Comparison of ENCODE assay signal across 27 cellular contexts in the genomic region with DNA sequence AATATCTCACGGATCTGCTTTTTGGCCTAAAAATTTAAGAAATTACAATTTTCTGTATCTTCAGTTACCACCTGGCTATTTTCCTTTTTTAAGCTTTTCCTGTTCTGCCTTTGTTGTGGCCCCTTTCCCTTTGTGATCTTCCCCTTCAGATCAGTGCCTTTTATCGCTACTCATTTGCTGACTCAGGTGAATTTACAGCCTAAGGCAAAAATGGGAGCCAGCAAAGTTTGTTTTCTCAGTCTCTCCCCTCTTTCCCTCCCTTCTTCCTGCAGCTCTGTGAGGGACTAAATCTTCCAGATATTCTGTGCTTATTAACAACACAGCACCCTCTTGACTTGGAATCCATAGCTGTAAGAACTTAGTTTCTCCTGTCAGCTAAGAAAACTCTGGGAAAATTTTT. TPM values are rescaled to one million over a fixed set of nuclear protein-coding genes. Genes with fewer than 3 reads are reported as not detected.
DNase-seq lines count a peak whose midpoint lies in the region; ATAC-seq, FAIRE-seq and TF ChIP-seq lines count a peak whose summit lies in the region.
"Had no signal": no experiment of that assay in that cellular context is flagged by ENCODE, and none has a peak within 500 bp of the region (broad histone marks: within the 10 kb centered on the region; RNA-seq: fewer than 3 reads in every experiment).

No MANE protein-coding gene starts in this region.

- TF ChIP-seq CTCF in Caco-2 (IDR thresholded peaks at IDR 0.05; ENCODE audit: insufficient read depth in 1 of 2, low read depth in 1 of 2, low read length in 1 of 2, severe bottlenecking in 1 of 2, unreplicated experiment in 1 of 2) (no peak), K562 (IDR thresholded peaks at IDR 0.05 in 2 of 3, conservative IDR thresholded peaks at IDR 0.05 in 1 of 3; ENCODE audit: insufficient read depth in 2 of 3, low read depth in 1 of 3, low read length in 3 of 3) (no peak), neural progenitor cell (IDR thresholded peaks at IDR 0.05) (no peak), pancreas (IDR thresholded peaks at IDR 0.05) (no peak)

- H3K4me1 Mint-ChIP-seq in Caco-2 (ENCODE audit: low read depth, unreplicated experiment) (peaks cover 13% of the 10 kb centered on the region), neural progenitor cell (peaks cover 27% of the 10 kb centered on the region)

- 0 out of 2 replicates have a peak, but pooled peaks cover 6% of the 10 kb centered on the region for H3K4me1 ChIP-seq in Caco-2
- H3K4me1 ChIP-seq in K562 (replicated peaks in 1 of 2; ENCODE audit: control insufficient read depth in 2 of 2, insufficient read depth in 2 of 2, low read length in 2 of 2), result peaks cover 0 to 5% of the 10 kb centered on the region in 2 experiments; a peak in 1 of 5 replicates
- H3K4me1 ChIP-seq in neural progenitor cell, result peaks cover 6% of the 10 kb centered on the region
- H3K4me1 ChIP-seq in pancreas, result peaks cover 0 to 4% (median 0%) of the 10 kb centered on the region in 3 donors
- H3K4me1 ChIP-seq: BE2C, SJSA1, uterus had no signal

- TF ChIP-seq RAD21 in K562 (CRISPR knock-in tag; conservative IDR thresholded peaks at IDR 0.05 in 1 of 2, IDR thresholded peaks at IDR 0.05 in 1 of 2), result no peak

- no peak for ATAC-seq in K562
- no peak for ATAC-seq in pancreas
- ATAC-seq: naive thymus-derived CD8-positive, alpha-beta T cell; T-cell had no signal

- H3K9me1 ChIP-seq in K562 (ENCODE audit: control insufficient read depth, insufficient read depth, low read length), result no peaks in the 10 kb centered on the region

- H3K4me3 ChIP-seq in Caco-2 (ENCODE audit: low read depth, low read length), result no peak overlapping the region
- no peak overlapping the region for H3K4me3 ChIP-seq in Jurkat, Clone E6-1 (ENCODE audit: low read length)
- no peak overlapping the region for H3K4me3 ChIP-seq in K562
- no peak overlapping the region for H3K4me3 ChIP-seq in neural progenitor cell
- no peak overlapping the region for H3K4me3 ChIP-seq in pancreas
- H3K4me3 ChIP-seq: ovary, SJSA1, thoracic aorta, uterus had no signal

- H3K27ac ChIP-seq in K562 (ENCODE audit: extremely low read depth, low read depth, low read length) (no peak overlapping the region), neural progenitor cell (no peak overlapping the region), pancreas (no peak overlapping the region)
- H3K27ac ChIP-seq: brain microvascular endothelial cell, ovary, SJSA1, thoracic aorta, uterus had no signal

- H3K27me3 Mint-ChIP-seq in Caco-2 (ENCODE audit: insufficient read depth, unreplicated experiment) (no peaks in the 10 kb centered on the region), neural progenitor cell (ENCODE audit: insufficient read depth, low read depth) (peaks cover 2% of the 10 kb centered on the region)
- H3K27me3 Mint-ChIP-seq: stimulated activated naive CD8-positive, alpha-beta T cell treated with anti-CD3 and anti-CD28 coated beads, Interleukin-15, Interleukin-2, amounts not matched to agents 100 ng/mL and 50 ng/mL, for 24 hours; T-cell had no signal

- H3K9me3 ChIP-seq in Caco-2, result no peaks in the 10 kb centered on the region
- no peaks in the 10 kb centered on the region for H3K9me3 ChIP-seq in K562 (replicated peaks; ENCODE audit: control insufficient read depth, insufficient read depth, low read depth, low read length)
- no peaks in the 10 kb centered on the region for H3K9me3 ChIP-seq in neural progenitor cell (ENCODE audit: low read depth)
- no peaks in the 10 kb centered on the region for H3K9me3 ChIP-seq in pancreas
- H3K9me3 ChIP-seq: BE2C, ovary, SJSA1, thoracic aorta, uterus had no signal

- H3K36me3 Mint-ChIP-seq in Caco-2 (ENCODE audit: insufficient read depth, unreplicated experiment) (peaks cover 8% of the 10 kb centered on the region), neural progenitor cell (no peaks in the 10 kb centered on the region)
- H3K36me3 Mint-ChIP-seq: activated naive CD4-positive, alpha-beta T cell treated with anti-CD3 and anti-CD28 coated beads, Interleukin-2, amount 10 ng/mL, durations not matched to agents 7 days and 5 days; naive thymus-derived CD8-positive, alpha-beta T cell; T-cell had no signal

- no peak overlapping the region for H3K4me2 ChIP-seq in K562 (ENCODE audit: insufficient read depth, low read length)
- no peak overlapping the region for H3K4me2 ChIP-seq in neural progenitor cell

- H3K9ac ChIP-seq in K562 (ENCODE audit: insufficient read depth in 1 of 2, low read depth in 2 of 2, low read length in 2 of 2), result no peak overlapping the region; a peak in 1 of 4 replicates
- H3K9ac ChIP-seq in neural progenitor cell, result no peak overlapping the region

- CTCF ChIA-PET in Caco-2 (lab: Charles Lee), result no interaction called here
- CTCF ChIA-PET in K562 (lab: Yijun Ruan, JAX; ENCODE audit: low intra/inter-chr PET ratio), result no interaction called here

- TF ChIP-seq EP300 in K562 (IDR thresholded peaks at IDR 0.05; ENCODE audit: low read length), result no peak

- FAIRE-seq in K562 (lab: Jason Lieb, UNC) (no peak), pancreas (lab: Jason Lieb, UNC) (no peak)
- FAIRE-seq: endothelial cell of umbilical vein, HTR-8/SVneo, keratinocyte had no signal

- H3K9me3 Mint-ChIP-seq in Caco-2 (ENCODE audit: unreplicated experiment) (no peaks in the 10 kb centered on the region), neural progenitor cell (no peaks in the 10 kb centered on the region)
- H3K9me3 Mint-ChIP-seq: activated naive CD4-positive, alpha-beta T cell treated with anti-CD3 and anti-CD28 coated beads, Interleukin-2, amount 10 ng/mL, durations not matched to agents 7 days and 5 days; naive thymus-derived CD8-positive, alpha-beta T cell; stimulated activated naive CD8-positive, alpha-beta T cell treated with anti-CD3 and anti-CD28 coated beads, Interleukin-15, Interleukin-2, amounts not matched to agents 100 ng/mL and 50 ng/mL, for 24 hours; T-cell had no signal

- peak overlapping the region; percentile 36 for H3K27ac Mint-ChIP-seq in Caco-2 (ENCODE audit: unreplicated experiment)
- H3K27ac Mint-ChIP-seq in neural progenitor cell, result no peak overlapping the region
- H3K27ac Mint-ChIP-seq: activated naive CD4-positive, alpha-beta T cell treated with anti-CD3 and anti-CD28 coated beads, Interleukin-2, amount 10 ng/mL, durations not matched to agents 7 days and 5 days; stimulated activated naive CD8-positive, alpha-beta T cell treated with anti-CD3 and anti-CD28 coated beads, Interleukin-15, Interleukin-2, amounts not matched to agents 100 ng/mL and 50 ng/mL, for 24 hours; T-cell had no signal

- WGBS in K562 (ENCODE audit: insufficient coverage, low coverage, missing lambda C conversion rate), result 54% methylated on average over 2 of the region's 2 CpGs
- 86 to 96% methylated on average over 2 of the region's 2 CpGs for WGBS in pancreas, 2 donors

- intact Hi-C loops in Caco-2 (cut with micrococcal nuclease; ENCODE audit: unreplicated experiment) (loop anchor here (10.0 kb wide), 1 partner anchor 225 kb away; no protein-coding TSS in a partner anchor), K562 (cut with micrococcal nuclease) (loop anchor here (10.0 kb wide), 3 partner anchors 235 to 505 kb away; a partner anchor contains a TSS), pancreas (cut with DNase I) (no loop called here)

- in situ Hi-C loops in K562 (cut with MboI), result no loop called here

- no TSS peak for BruUV-seq in Caco-2 (replicated peaks; lab: Mats Ljungman, UMichigan)
- no TSS peak for BruUV-seq in K562 (replicated peaks; lab: Mats Ljungman, UMichigan)

- H2AFZ ChIP-seq in K562 (ENCODE audit: low read depth, low read length) (peak overlapping the region; percentile 56), neural progenitor cell (replicated peaks) (peak overlapping the region; percentile 92)

- DNase-seq in Caco-2, result peak in 1 of 2 experiments; percentile 5
- DNase-seq in Jurkat, Clone E6-1 (ENCODE audit: low read depth, low spot score), result peak; percentile 28
- DNase-seq in K562 (ENCODE audit: extremely low read depth in 1 of 4, low spot score in 3 of 4), result no peak
- DNase-seq in neural progenitor cell (ENCODE audit: low spot score), result no peak
- no peak for DNase-seq in germinal center (ENCODE audit: low spot score)
- DNase-seq in pancreas, result no peak
- DNase-seq in COLO829 (ENCODE audit: low spot score), result no peak
- no peak for DNase-seq in HK-2 (ENCODE audit: unreplicated experiment)
- DNase-seq: activated CD4-positive, alpha-beta T cell treated with anti-CD3 and anti-CD28 coated beads, Interleukin-2, amount 50 U/mL, for 48 hours; activated CD8-positive, alpha-beta memory T cell treated with anti-CD3 and anti-CD28 coated beads, Interleukin-2, amount 50 U/mL, for 48 hours; activated naive CD4-positive, alpha-beta T cell treated with anti-CD3 and anti-CD28 coated beads, Interleukin-2, amount 10 ng/mL, durations not matched to agents 7 days and 5 days; BE2C; brain microvascular endothelial cell; GDM1; naive thymus-derived CD8-positive, alpha-beta T cell; NCI-H1048; NCI-H2029 treated with DMSO at 0.1 percent for 48 hours; NCI-H226; ovary; T-cell; uterus had no signal

- H3F3A ChIP-seq in neural progenitor cell (ENCODE audit: low read depth), result peaks cover 3% of the 10 kb centered on the region

- no peak overlapping the region for H3K4me3 Mint-ChIP-seq in Caco-2 (ENCODE audit: unreplicated experiment)
- H3K4me3 Mint-ChIP-seq in neural progenitor cell, result no peak overlapping the region
- H3K4me3 Mint-ChIP-seq: activated naive CD4-positive, alpha-beta T cell treated with anti-CD3 and anti-CD28 coated beads, Interleukin-2, amount 10 ng/mL, durations not matched to agents 7 days and 5 days; naive thymus-derived CD8-positive, alpha-beta T cell; stimulated activated naive CD8-positive, alpha-beta T cell treated with anti-CD3 and anti-CD28 coated beads, Interleukin-15, Interleukin-2, amounts not matched to agents 100 ng/mL and 50 ng/mL, for 24 hours; T-cell had no signal

- H3K36me3 ChIP-seq in Caco-2 (ENCODE audit: control insufficient read depth, insufficient read depth, low read length) (no peaks in the 10 kb centered on the region), K562 (ENCODE audit: control insufficient read depth, insufficient read depth, low read length) (no peaks in the 10 kb centered on the region), neural progenitor cell (no peaks in the 10 kb centered on the region), pancreas (no peaks in the 10 kb centered on the region)
- H3K36me3 ChIP-seq: BE2C, brain microvascular endothelial cell, ovary, SJSA1, thoracic aorta, uterus had no signal

- POLR2A ChIA-PET in Caco-2 (lab: Charles Lee) (no interaction called here), K562 (lab: Yijun Ruan, JAX) (interaction anchor here (0.6 to 1.5 kb wide), 3 partner anchors 15 to 268 kb away, joined by 3 read pairs; no protein-coding TSS in a partner anchor)

- H4K20me1 ChIP-seq in K562 (replicated peaks; ENCODE audit: control insufficient read depth, insufficient read depth, low read length), result no peaks in the 10 kb centered on the region
- no peaks in the 10 kb centered on the region for H4K20me1 ChIP-seq in neural progenitor cell (ENCODE audit: low read depth)

- peaks cover 4% of the 10 kb centered on the region; the same call in 1 of the 3 replicates for H3K79me2 ChIP-seq in K562 (ENCODE audit: control insufficient read depth, insufficient read depth, low read length)
- no peaks in the 10 kb centered on the region for H3K79me2 ChIP-seq in neural progenitor cell (ENCODE audit: low read depth)

- no peak for TF ChIP-seq POLR2A in K562 (conservative IDR thresholded peaks at IDR 0.05)

- no peaks in the 10 kb centered on the region for H3K27me3 ChIP-seq in Caco-2 (replicated peaks; ENCODE audit: control insufficient read depth, insufficient read depth, low read length)
- H3K27me3 ChIP-seq in K562 (ENCODE audit: control insufficient read depth in 2 of 2, insufficient read depth in 2 of 2, low read length in 2 of 2), result no peaks in the 10 kb centered on the region
- no peaks in the 10 kb centered on the region for H3K27me3 ChIP-seq in neural progenitor cell
- H3K27me3 ChIP-seq in pancreas, result no peaks in the 10 kb centered on the region
- H3K27me3 ChIP-seq: BE2C, brain microvascular endothelial cell, ovary, SJSA1, uterus had no signal

RNA-seq across cellular contexts. Expression of a gene that starts 5.3 kb away (rescaled TPM):
- total RNA-seq in Caco-2 (2022) (208 and 237 TPM in 2 replicates), K562 (2014; rRNA removed) (69.5 and 76.7 TPM in 2 replicates), K562 (2014; rRNA removed; fragmentation: Illumina TruSeq; extraction: Trizol) (89.2 and 102 TPM in 2 replicates), K562 (2015; rRNA removed; fragmentation: Illumina TruSeq; extraction: Trizol) (105 and 107 TPM in 2 replicates), K562 (2021) (218 and 237 TPM in 2 replicates), neural progenitor cell (ENCODE audit: low replicate concordance) (89.9 and 90.9 TPM in 2 replicates), pancreas (10 to 100 TPM; 45.8 to 82.3 (median 48.4) TPM)
- polyA plus RNA-seq in Jurkat, Clone E6-1 (2012; ENCODE audit: insufficient read depth, insufficient read length), result 44.3 TPM
- 76.1 and 296 TPM in 2 replicates for total RNA-seq in K562 (2011; cell fraction: chromatin; rRNA removed; ENCODE audit: low replicate concordance)
- 45.2 and 70.9 TPM in 2 replicates for total RNA-seq in K562 (2011; cell fraction: nucleolus; rRNA removed)
- 123 and 188 TPM in 2 replicates for total RNA-seq in K562 (2011; cell fraction: nucleoplasm; rRNA removed)
- polyA plus RNA-seq in K562 (2011; rRNA removed) (101 and 108 TPM in 2 replicates), K562 (2014; fragmentation: Illumina TruSeq; extraction: Trizol) (164 and 206 TPM in 2 replicates), K562 (2014; fragmentation: Nextera tagmentation; extraction: Ambion mirVana) (10 to 100 TPM; 61.9 to 93.0 TPM), K562 (2014; rRNA removed) (108 and 114 TPM in 2 replicates), pancreas (10 to 100 TPM; 22.4 to 59.1 TPM)
- 105 and 130 TPM in 2 replicates for polyA plus RNA-seq in K562 (2011; cell fraction: cytosol; rRNA removed)
- polyA plus RNA-seq in K562 (2011; cell fraction: nucleus; rRNA removed), result 134 and 156 TPM in 2 replicates
- 85.6 and 96.6 TPM in 2 replicates for polyA plus RNA-seq in K562 (2012)
- polyA minus RNA-seq in K562 (2011; rRNA and poly(A)+ RNA removed), result 135 and 143 TPM in 2 replicates
- 137 and 143 TPM in 2 replicates for polyA minus RNA-seq in K562 (2011; cell fraction: cytosol; rRNA and poly(A)+ RNA removed)
- 50.5 and 95.9 TPM in 2 replicates for polyA minus RNA-seq in K562 (2011; cell fraction: nucleus; rRNA and poly(A)+ RNA removed)

Comparison
In these comparisons a context has a peak if more than half of its experiments do, and no peak if none do; other contexts are left out.
1. intact Hi-C loops: an anchor here in Caco-2 (10.0 kb wide) and K562 (10.0 kb wide); none called in pancreas.